In the genomic region with DNA sequence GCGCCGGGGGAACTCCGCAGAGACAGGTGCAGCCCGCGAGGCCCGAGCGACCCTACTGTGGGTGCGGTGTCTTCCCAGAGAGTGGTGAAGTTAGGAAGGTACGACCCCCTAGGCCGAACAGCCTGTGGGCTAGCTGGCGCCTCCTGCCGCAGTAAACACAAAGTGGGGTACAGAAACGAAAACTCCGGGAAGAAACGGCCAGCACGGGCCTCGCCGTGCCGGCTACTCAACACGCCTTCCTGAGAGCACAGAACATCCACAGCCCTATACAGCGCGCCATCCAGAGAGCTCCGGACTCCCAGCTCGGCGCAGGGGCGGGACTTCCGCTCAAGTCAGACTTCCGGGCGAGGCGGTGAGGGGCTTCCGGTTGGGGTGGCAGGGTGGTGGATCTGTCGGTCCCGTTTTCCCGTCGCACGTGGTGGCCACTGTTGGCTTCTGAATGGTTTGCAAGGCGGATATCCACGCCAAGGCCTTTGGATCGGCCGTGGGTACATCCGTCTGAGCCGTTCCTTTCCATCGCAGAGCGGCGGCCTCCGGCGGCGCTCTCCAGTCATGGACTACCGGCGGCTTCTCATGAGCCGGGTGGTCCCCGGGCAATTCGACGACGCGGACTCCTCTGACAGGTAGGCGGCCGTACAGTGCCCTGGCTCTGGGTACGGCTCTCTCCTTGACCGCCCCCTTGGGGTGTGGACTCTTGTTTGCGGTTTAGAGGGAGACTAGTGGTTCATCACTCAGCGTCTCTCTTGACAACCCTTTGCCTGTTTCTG, we compare ENCODE assay signal across 1 cellular context.
TF ChIP-seq lines count a peak whose summit lies in the region.

Gene CAGE1 (minus strand): TSS at position 292 of the 767 bp plus-strand sequence. CDS start 2,569 bp downstream, outside the sequence.
Gene RIOK1 (plus strand): TSS at position 358 of the 767 bp plus-strand sequence. CDS start 195 bp downstream, at position 553.

TF ChIP-seq in HepG2, 621 proteins besides CTCF, POLR2A, EP300 and RAD21 (continued from another document and continues in another):
- TF ChIP-seq, protein P1, sequence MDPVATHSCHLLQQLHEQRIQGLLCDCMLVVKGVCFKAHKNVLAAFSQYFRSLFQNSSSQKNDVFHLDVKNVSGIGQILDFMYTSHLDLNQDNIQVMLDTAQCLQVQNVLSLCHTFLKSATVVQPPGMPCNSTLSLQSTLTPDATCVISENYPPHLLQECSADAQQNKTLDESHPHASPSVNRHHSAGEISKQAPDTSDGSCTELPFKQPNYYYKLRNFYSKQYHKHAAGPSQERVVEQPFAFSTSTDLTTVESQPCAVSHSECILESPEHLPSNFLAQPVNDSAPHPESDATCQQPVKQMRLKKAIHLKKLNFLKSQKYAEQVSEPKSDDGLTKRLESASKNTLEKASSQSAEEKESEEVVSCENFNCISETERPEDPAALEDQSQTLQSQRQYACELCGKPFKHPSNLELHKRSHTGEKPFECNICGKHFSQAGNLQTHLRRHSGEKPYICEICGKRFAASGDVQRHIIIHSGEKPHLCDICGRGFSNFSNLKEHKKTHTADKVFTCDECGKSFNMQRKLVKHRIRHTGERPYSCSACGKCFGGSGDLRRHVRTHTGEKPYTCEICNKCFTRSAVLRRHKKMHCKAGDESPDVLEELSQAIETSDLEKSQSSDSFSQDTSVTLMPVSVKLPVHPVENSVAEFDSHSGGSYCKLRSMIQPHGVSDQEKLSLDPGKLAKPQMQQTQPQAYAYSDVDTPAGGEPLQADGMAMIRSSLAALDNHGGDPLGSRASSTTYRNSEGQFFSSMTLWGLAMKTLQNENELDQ (CRISPR knock-in tag; IDR thresholded peaks at IDR 0.05; ENCODE audit: borderline replicate concordance), result no peak
- TF ChIP-seq ZNF879 (CRISPR knock-in tag; IDR thresholded peaks at IDR 0.05), result no peak; the same call in 1 of the 2 replicates
- peak; percentile 88 for TF ChIP-seq MEIS1 (CRISPR knock-in tag; IDR thresholded peaks at IDR 0.05; ENCODE audit: borderline replicate concordance)
- TF ChIP-seq SMARCC2 (IDR thresholded peaks at IDR 0.05), result no peak
- TF ChIP-seq ZNF335 (CRISPR knock-in tag; IDR thresholded peaks at IDR 0.05), result peak; percentile 74; the same call in 1 of the 2 replicates
- TF ChIP-seq ZNF841 (CRISPR knock-in tag; IDR thresholded peaks at IDR 0.05; ENCODE audit: borderline replicate concordance), result peak; percentile 93
- TF ChIP-seq REXO4 (CRISPR knock-in tag; IDR thresholded peaks at IDR 0.05; ENCODE audit: borderline replicate concordance), result peak; percentile 87; the same call in 1 of the 2 replicates
- peak; percentile 78 for TF ChIP-seq CREM (IDR thresholded peaks at IDR 0.05)
- TF ChIP-seq CREM (CRISPR knock-in tag; IDR thresholded peaks at IDR 0.05), result no peak
- peak; percentile 97 for TF ChIP-seq ZBTB20 (CRISPR knock-in tag; IDR thresholded peaks at IDR 0.05; ENCODE audit: borderline replicate concordance, low read depth)
- peak; percentile 90 for TF ChIP-seq ELF4 (CRISPR knock-in tag; IDR thresholded peaks at IDR 0.05; ENCODE audit: borderline replicate concordance)
- peak; percentile 81; the same call in 1 of the 2 replicates for TF ChIP-seq ZKSCAN5 (CRISPR knock-in tag; IDR thresholded peaks at IDR 0.05)
- TF ChIP-seq, protein P2, sequence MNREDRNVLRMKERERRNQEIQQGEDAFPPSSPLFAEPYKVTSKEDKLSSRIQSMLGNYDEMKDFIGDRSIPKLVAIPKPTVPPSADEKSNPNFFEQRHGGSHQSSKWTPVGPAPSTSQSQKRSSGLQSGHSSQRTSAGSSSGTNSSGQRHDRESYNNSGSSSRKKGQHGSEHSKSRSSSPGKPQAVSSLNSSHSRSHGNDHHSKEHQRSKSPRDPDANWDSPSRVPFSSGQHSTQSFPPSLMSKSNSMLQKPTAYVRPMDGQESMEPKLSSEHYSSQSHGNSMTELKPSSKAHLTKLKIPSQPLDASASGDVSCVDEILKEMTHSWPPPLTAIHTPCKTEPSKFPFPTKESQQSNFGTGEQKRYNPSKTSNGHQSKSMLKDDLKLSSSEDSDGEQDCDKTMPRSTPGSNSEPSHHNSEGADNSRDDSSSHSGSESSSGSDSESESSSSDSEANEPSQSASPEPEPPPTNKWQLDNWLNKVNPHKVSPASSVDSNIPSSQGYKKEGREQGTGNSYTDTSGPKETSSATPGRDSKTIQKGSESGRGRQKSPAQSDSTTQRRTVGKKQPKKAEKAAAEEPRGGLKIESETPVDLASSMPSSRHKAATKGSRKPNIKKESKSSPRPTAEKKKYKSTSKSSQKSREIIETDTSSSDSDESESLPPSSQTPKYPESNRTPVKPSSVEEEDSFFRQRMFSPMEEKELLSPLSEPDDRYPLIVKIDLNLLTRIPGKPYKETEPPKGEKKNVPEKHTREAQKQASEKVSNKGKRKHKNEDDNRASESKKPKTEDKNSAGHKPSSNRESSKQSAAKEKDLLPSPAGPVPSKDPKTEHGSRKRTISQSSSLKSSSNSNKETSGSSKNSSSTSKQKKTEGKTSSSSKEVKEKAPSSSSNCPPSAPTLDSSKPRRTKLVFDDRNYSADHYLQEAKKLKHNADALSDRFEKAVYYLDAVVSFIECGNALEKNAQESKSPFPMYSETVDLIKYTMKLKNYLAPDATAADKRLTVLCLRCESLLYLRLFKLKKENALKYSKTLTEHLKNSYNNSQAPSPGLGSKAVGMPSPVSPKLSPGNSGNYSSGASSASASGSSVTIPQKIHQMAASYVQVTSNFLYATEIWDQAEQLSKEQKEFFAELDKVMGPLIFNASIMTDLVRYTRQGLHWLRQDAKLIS (CRISPR knock-in tag; IDR thresholded peaks at IDR 0.05), result 0 out of 2 replicates have a peak, but pooled peaks have one; percentile 24
- TF ChIP-seq HDAC2 (CRISPR knock-in tag; IDR thresholded peaks at IDR 0.05), result peak; percentile 79
- peak; percentile 93; the same call in 1 of the 2 replicates for TF ChIP-seq ZBTB4 (CRISPR knock-in tag; IDR thresholded peaks at IDR 0.05; ENCODE audit: borderline replicate concordance)
- peak; percentile 93 for TF ChIP-seq WIZ (CRISPR knock-in tag; IDR thresholded peaks at IDR 0.05)
- TF ChIP-seq ZNF20 (CRISPR knock-in tag; IDR thresholded peaks at IDR 0.05), result peak; percentile 69; the same call in 1 of the 2 replicates
- peak; percentile 91 for TF ChIP-seq THAP11 (CRISPR knock-in tag; IDR thresholded peaks at IDR 0.05)
- TF ChIP-seq TFDP1 (CRISPR knock-in tag; IDR thresholded peaks at IDR 0.05; ENCODE audit: borderline replicate concordance), result peak; percentile 80
- TF ChIP-seq CENPX (CRISPR knock-in tag; IDR thresholded peaks at IDR 0.05), result no peak
- TF ChIP-seq REPIN1 (CRISPR knock-in tag; IDR thresholded peaks at IDR 0.05; ENCODE audit: borderline replicate concordance, low read depth), result peak; percentile 93
- TF ChIP-seq, protein P3, sequence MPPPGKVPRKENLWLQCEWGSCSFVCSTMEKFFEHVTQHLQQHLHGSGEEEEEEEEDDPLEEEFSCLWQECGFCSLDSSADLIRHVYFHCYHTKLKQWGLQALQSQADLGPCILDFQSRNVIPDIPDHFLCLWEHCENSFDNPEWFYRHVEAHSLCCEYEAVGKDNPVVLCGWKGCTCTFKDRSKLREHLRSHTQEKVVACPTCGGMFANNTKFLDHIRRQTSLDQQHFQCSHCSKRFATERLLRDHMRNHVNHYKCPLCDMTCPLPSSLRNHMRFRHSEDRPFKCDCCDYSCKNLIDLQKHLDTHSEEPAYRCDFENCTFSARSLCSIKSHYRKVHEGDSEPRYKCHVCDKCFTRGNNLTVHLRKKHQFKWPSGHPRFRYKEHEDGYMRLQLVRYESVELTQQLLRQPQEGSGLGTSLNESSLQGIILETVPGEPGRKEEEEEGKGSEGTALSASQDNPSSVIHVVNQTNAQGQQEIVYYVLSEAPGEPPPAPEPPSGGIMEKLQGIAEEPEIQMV (CRISPR knock-in tag; IDR thresholded peaks at IDR 0.05; ENCODE audit: low read depth), result peak; percentile 80
- peak; percentile 99 for TF ChIP-seq EED (CRISPR knock-in tag; IDR thresholded peaks at IDR 0.05)
- TF ChIP-seq FOXC1 (CRISPR knock-in tag; IDR thresholded peaks at IDR 0.05; ENCODE audit: borderline replicate concordance), result peak; percentile 97
- no peak for TF ChIP-seq MBNL3 (CRISPR knock-in tag; conservative IDR thresholded peaks at IDR 0.05)
- TF ChIP-seq, protein P4, sequence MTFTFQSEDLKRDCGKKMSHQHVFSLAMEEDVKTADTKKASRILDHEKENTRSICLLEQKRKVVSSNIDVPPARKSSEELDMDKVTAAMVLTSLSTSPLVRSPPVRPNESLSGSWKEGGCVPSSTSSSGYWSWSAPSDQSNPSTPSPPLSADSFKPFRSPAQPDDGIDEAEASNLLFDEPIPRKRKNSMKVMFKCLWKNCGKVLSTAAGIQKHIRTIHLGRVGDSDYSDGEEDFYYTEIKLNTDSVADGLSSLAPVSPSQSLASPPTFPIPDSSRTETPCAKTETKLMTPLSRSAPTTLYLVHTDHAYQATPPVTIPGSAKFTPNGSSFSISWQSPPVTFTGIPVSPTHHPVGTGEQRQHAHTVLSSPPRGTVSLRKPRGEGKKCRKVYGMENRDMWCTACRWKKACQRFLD (CRISPR knock-in tag; IDR thresholded peaks at IDR 0.05; ENCODE audit: borderline replicate concordance), result peak; percentile 97; the same call in 1 of the 2 replicates
- TF ChIP-seq ZUFSP (CRISPR knock-in tag; IDR thresholded peaks at IDR 0.05; ENCODE audit: borderline replicate concordance), result no peak; the same call in 1 of the 2 replicates
- peak; percentile 100 for TF ChIP-seq GABPB1 (CRISPR knock-in tag; IDR thresholded peaks at IDR 0.05)
- TF ChIP-seq HOXA9 (CRISPR knock-in tag; IDR thresholded peaks at IDR 0.05; ENCODE audit: borderline replicate concordance), result peak; percentile 95
- peak; percentile 92 for TF ChIP-seq ZNF670 (CRISPR knock-in tag; IDR thresholded peaks at IDR 0.05; ENCODE audit: borderline replicate concordance)
- peak; percentile 91 for TF ChIP-seq RXRA (CRISPR knock-in tag; IDR thresholded peaks at IDR 0.05)
- TF ChIP-seq ZSCAN22 (CRISPR knock-in tag; IDR thresholded peaks at IDR 0.05), result no peak
- TF ChIP-seq CCAR2 (optimal IDR thresholded peaks at IDR 0.05; ENCODE audit: low read depth, low read length), result no peak
- peak; percentile 92 for TF ChIP-seq ZNF564 (CRISPR knock-in tag; IDR thresholded peaks at IDR 0.05)
- peak; percentile 97 for TF ChIP-seq KAT7 (CRISPR knock-in tag; IDR thresholded peaks at IDR 0.05; ENCODE audit: borderline replicate concordance)
- TF ChIP-seq FOXJ3 (CRISPR knock-in tag; IDR thresholded peaks at IDR 0.05; ENCODE audit: borderline replicate concordance), result peak; percentile 39; the same call in 1 of the 2 replicates
- peak; percentile 75; the same call in 1 of the 2 replicates for TF ChIP-seq CREB3 (CRISPR knock-in tag; IDR thresholded peaks at IDR 0.05)
- TF ChIP-seq ZBTB42 (CRISPR knock-in tag; IDR thresholded peaks at IDR 0.05), result peak; percentile 96
- peak; percentile 62; the same call in 1 of the 2 replicates for TF ChIP-seq ZNF367 (CRISPR knock-in tag; IDR thresholded peaks at IDR 0.05; ENCODE audit: borderline replicate concordance)
- peak; percentile 59; the same call in 1 of the 2 replicates for TF ChIP-seq ZNF160 (CRISPR knock-in tag; IDR thresholded peaks at IDR 0.05)
- TF ChIP-seq MAFG (CRISPR knock-in tag; IDR thresholded peaks at IDR 0.05), result no peak
- no peak for TF ChIP-seq ATM (IDR thresholded peaks at IDR 0.05; ENCODE audit: borderline replicate concordance)
- TF ChIP-seq RORA (CRISPR knock-in tag; IDR thresholded peaks at IDR 0.05), result 0 out of 2 replicates have a peak, but pooled peaks have one; percentile 93
- TF ChIP-seq ZNF17 (CRISPR knock-in tag; IDR thresholded peaks at IDR 0.05), result no peak
- no peak; the same call in none of the 2 replicates for TF ChIP-seq BRD4 (CRISPR knock-in tag; IDR thresholded peaks at IDR 0.05)
- TF ChIP-seq CENPT (CRISPR knock-in tag; IDR thresholded peaks at IDR 0.05; ENCODE audit: low read depth), result peak; percentile 89
